1 cellular context compared by ENCODE assay signal in the genomic region with DNA sequence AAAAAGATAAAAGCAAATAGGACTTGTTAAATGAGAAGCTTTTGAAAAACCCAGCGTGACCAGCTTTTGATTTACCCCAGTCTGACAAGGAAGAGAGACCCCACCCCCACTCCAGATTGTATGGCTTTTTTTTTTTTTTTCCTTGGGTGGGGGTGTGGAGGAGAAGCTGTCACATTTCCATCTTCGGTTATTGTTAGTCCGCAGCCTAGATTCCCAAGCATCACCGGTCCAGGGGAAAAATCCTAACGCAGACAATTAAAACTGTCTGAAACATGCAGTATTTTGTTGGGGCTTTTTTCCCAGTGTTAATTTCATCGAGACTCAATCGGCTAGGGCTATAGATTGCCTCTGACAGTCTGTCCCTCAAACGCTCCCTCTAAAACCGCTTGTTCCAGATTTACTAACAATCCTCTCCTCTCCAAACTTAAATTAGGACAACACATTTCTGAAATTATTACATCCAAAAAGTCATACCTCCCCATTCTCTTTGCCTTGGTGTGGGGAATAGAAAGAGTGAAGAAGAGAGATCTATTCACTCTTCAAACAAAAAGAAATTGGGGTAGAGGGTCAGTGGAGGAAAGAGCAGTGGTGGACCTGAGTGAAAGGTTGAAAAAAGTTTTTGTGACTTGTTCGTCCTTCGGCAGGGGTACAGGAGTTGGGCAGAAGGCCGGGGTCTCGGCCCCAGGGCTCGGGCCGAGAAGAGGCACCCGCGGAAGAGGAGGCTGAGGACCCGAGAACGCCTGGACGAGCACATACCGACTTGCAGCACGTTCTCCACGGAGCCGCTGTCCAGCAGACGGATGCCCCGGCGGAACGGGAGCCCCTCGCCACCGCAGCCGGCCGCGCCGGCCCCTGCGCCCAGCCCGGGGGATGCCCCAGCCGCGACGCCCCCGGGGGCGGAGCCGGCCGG.
A peak's percentile ranks its signal among the peaks of the same experiment; 100 is the strongest.
TF ChIP-seq lines count a peak whose summit lies in the region.

No MANE protein-coding gene starts in this region.

TF ChIP-seq in HEK293, 187 proteins besides CTCF, POLR2A, EP300 and RAD21 (continued from another document):
- TF ChIP-seq ZFP3 (tag by site-specific recombination; IDR thresholded peaks at IDR 0.05; ENCODE audit: low read depth), result no peak
- TF ChIP-seq ZNF600 (tag by site-specific recombination; IDR thresholded peaks at IDR 0.05), result peak; percentile 79; the same call in 1 of the 2 replicates
- TF ChIP-seq KLF7 (tag by site-specific recombination; IDR thresholded peaks at IDR 0.05; ENCODE audit: borderline replicate concordance), result no peak
- peak; percentile 86 for TF ChIP-seq ZNF362 (tag by site-specific recombination; IDR thresholded peaks at IDR 0.05)
- TF ChIP-seq, protein P1, sequence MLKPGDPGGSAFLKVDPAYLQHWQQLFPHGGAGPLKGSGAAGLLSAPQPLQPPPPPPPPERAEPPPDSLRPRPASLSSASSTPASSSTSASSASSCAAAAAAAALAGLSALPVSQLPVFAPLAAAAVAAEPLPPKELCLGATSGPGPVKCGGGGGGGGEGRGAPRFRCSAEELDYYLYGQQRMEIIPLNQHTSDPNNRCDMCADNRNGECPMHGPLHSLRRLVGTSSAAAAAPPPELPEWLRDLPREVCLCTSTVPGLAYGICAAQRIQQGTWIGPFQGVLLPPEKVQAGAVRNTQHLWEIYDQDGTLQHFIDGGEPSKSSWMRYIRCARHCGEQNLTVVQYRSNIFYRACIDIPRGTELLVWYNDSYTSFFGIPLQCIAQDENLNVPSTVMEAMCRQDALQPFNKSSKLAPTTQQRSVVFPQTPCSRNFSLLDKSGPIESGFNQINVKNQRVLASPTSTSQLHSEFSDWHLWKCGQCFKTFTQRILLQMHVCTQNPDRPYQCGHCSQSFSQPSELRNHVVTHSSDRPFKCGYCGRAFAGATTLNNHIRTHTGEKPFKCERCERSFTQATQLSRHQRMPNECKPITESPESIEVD (tag by site-specific recombination; IDR thresholded peaks at IDR 0.05), result peak; percentile 28; the same call in 1 of the 2 replicates
- TF ChIP-seq KLF9 (tag by site-specific recombination; IDR thresholded peaks at IDR 0.05; ENCODE audit: low read depth), result 0 out of 2 replicates have a peak, but pooled peaks have one; percentile 19
- TF ChIP-seq ZXDB (tag by site-specific recombination; IDR thresholded peaks at IDR 0.05), result peak; percentile 5; the same call in 1 of the 2 replicates
- no peak for TF ChIP-seq ZBTB11 (tag by site-specific recombination; conservative IDR thresholded peaks at IDR 0.05; ENCODE audit: low read depth)
- peak; percentile 71 for TF ChIP-seq ZNF366 (tag by site-specific recombination; conservative IDR thresholded peaks at IDR 0.05)
- 0 out of 2 replicates have a peak, but pooled peaks have one; percentile 18 for TF ChIP-seq ZNF777 (tag by site-specific recombination; IDR thresholded peaks at IDR 0.05; ENCODE audit: borderline replicate concordance)
- TF ChIP-seq ZNF335 (tag by site-specific recombination; conservative IDR thresholded peaks at IDR 0.05), result peak; percentile 93
- TF ChIP-seq GFI1B (tag by site-specific recombination; IDR thresholded peaks at IDR 0.05), result 0 out of 2 replicates have a peak, but pooled peaks have one; percentile 52
- TF ChIP-seq ZNF639 (tag by site-specific recombination; IDR thresholded peaks at IDR 0.05), result 0 out of 2 replicates have a peak, but pooled peaks have one; percentile 13
- peak; percentile 61 for TF ChIP-seq ZBTB17 (tag by site-specific recombination; IDR thresholded peaks at IDR 0.05)
- TF ChIP-seq ZNF785 (tag by site-specific recombination; IDR thresholded peaks at IDR 0.05), result no peak
- TF ChIP-seq PRDM1 (tag by site-specific recombination; IDR thresholded peaks at IDR 0.05), result peak; percentile 60; the same call in 1 of the 2 replicates
- TF ChIP-seq ZNF530 (tag by site-specific recombination; IDR thresholded peaks at IDR 0.05; ENCODE audit: low read depth), result no peak
- peak; percentile 14 for TF ChIP-seq ZBTB48 (tag by site-specific recombination; IDR thresholded peaks at IDR 0.05)
- TF ChIP-seq ZNF155 (tag by site-specific recombination; IDR thresholded peaks at IDR 0.05), result no peak
- TF ChIP-seq ZNF660 (tag by site-specific recombination; IDR thresholded peaks at IDR 0.05), result 0 out of 2 replicates have a peak, but pooled peaks have one; percentile 43
- TF ChIP-seq, protein P2, sequence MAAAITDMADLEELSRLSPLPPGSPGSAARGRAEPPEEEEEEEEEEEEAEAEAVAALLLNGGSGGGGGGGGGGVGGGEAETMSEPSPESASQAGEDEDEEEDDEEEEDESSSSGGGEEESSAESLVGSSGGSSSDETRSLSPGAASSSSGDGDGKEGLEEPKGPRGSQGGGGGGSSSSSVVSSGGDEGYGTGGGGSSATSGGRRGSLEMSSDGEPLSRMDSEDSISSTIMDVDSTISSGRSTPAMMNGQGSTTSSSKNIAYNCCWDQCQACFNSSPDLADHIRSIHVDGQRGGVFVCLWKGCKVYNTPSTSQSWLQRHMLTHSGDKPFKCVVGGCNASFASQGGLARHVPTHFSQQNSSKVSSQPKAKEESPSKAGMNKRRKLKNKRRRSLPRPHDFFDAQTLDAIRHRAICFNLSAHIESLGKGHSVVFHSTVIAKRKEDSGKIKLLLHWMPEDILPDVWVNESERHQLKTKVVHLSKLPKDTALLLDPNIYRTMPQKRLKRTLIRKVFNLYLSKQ (tag by site-specific recombination; IDR thresholded peaks at IDR 0.05; ENCODE audit: borderline replicate concordance), result no peak
- peak; percentile 26; the same call in 1 of the 2 replicates for TF ChIP-seq GLIS1 (tag by site-specific recombination; IDR thresholded peaks at IDR 0.05)
- TF ChIP-seq IKZF3 (tag by site-specific recombination; IDR thresholded peaks at IDR 0.05), result 0 out of 2 replicates have a peak, but pooled peaks have one; percentile 20
- peak; percentile 94 for TF ChIP-seq REST (tag by site-specific recombination; IDR thresholded peaks at IDR 0.05)
- peak; percentile 39 for TF ChIP-seq PATZ1 (tag by site-specific recombination; IDR thresholded peaks at IDR 0.05)
